2 cellular contexts compared by ENCODE assay signal in genomic region chr1:51139474-51139873, GRCh38.
TF ChIP-seq lines count a peak whose summit lies in the region.

No MANE protein-coding gene starts in this region.

TF ChIP-seq in SK-N-SH, 30 proteins besides CTCF, POLR2A, EP300 and RAD21 (continued from another document):
- no peak for TF ChIP-seq REST (IDR thresholded peaks at IDR 0.05; ENCODE audit: low read depth, low read length)
- TF ChIP-seq FOXM1 (IDR thresholded peaks at IDR 0.05; ENCODE audit: low read depth), result no peak
- TF ChIP-seq TCF12 (IDR thresholded peaks at IDR 0.05), result no peak
- no peak for TF ChIP-seq YY1 (IDR thresholded peaks at IDR 0.05; ENCODE audit: low read depth)
- no peak for TF ChIP-seq POLR2AphosphoS5 (IDR thresholded peaks at IDR 0.05; ENCODE audit: low read depth, low read length)
- TF ChIP-seq CHD2 (IDR thresholded peaks at IDR 0.05; ENCODE audit: low read length, partially characterized antibody), result no peak
- no peak for TF ChIP-seq ELF1 (IDR thresholded peaks at IDR 0.05)
- TF ChIP-seq RCOR1 (IDR thresholded peaks at IDR 0.05; ENCODE audit: low read length), result no peak
- no peak for TF ChIP-seq RFX5 (IDR thresholded peaks at IDR 0.05; ENCODE audit: low read length)
- no peak for TF ChIP-seq GABPA (IDR thresholded peaks at IDR 0.05; ENCODE audit: low read depth)
- no peak for TF ChIP-seq ZBTB33 (IDR thresholded peaks at IDR 0.05; ENCODE audit: borderline replicate concordance, low read depth)
- no peak for TF ChIP-seq TAF1 (IDR thresholded peaks at IDR 0.05; ENCODE audit: borderline replicate concordance, low read depth, low read length)
- no peak for TF ChIP-seq RXRA (IDR thresholded peaks at IDR 0.05; ENCODE audit: borderline replicate concordance, low read depth)
- TF ChIP-seq MAX (IDR thresholded peaks at IDR 0.05; ENCODE audit: low read depth), result no peak

TF ChIP-seq in HepG2, 621 proteins besides CTCF, POLR2A, EP300 and RAD21 (continued from another document):
- TF ChIP-seq LBX2 (CRISPR knock-in tag; IDR thresholded peaks at IDR 0.05; ENCODE audit: borderline replicate concordance) (no peak), ZNF746 (CRISPR knock-in tag; IDR thresholded peaks at IDR 0.05) (no peak), ZNF850 (CRISPR knock-in tag; conservative IDR thresholded peaks at IDR 0.05) (no peak)
TF ChIP-seq in HepG2: peak in this region for 0.
